Comparison of ENCODE assay signal across 1 cellular context in genomic region chr1:89938171-89939055, GRCh38.
TF ChIP-seq lines count a peak whose summit lies in the region.

No MANE protein-coding gene starts in this region.

TF ChIP-seq in K562, 482 proteins besides CTCF, POLR2A, EP300 and RAD21 (continued from another document and continues in another):
- no peak for TF ChIP-seq ZNF280A (IDR thresholded peaks at IDR 0.05; ENCODE audit: low read depth, partially characterized antibody)
- no peak for TF ChIP-seq NCOR1 (IDR thresholded peaks at IDR 0.05)
- 0 out of 2 replicates have a peak, but pooled peaks have one; percentile 10 for TF ChIP-seq ETV1 (tag; conservative IDR thresholded peaks at IDR 0.05; ENCODE audit: low read depth)
- no peak for TF ChIP-seq ILF3 (IDR thresholded peaks at IDR 0.05; ENCODE audit: borderline replicate concordance)
- no peak for TF ChIP-seq THAP12 (CRISPR knock-in tag; IDR thresholded peaks at IDR 0.05)
- peak; percentile 39 for TF ChIP-seq PKNOX1 (IDR thresholded peaks at IDR 0.05)
- 0 out of 2 replicates have a peak, but pooled peaks have one; percentile 49 for TF ChIP-seq EHMT2 (IDR thresholded peaks at IDR 0.05)
- TF ChIP-seq NUFIP1 (IDR thresholded peaks at IDR 0.05; ENCODE audit: partially characterized antibody): no peak
- no peak for TF ChIP-seq ARID4B (CRISPR knock-in tag; IDR thresholded peaks at IDR 0.05)
- peak; percentile 28; the same call in 1 of the 2 replicates for TF ChIP-seq ZBTB2 (IDR thresholded peaks at IDR 0.05)
- no peak for TF ChIP-seq SMARCB1 (IDR thresholded peaks at IDR 0.05; ENCODE audit: insufficient read length, low read depth)
- TF ChIP-seq NFE2 (IDR thresholded peaks at IDR 0.05; ENCODE audit: low read depth): peak; percentile 97
- no peak for TF ChIP-seq MEF2D (tag; conservative IDR thresholded peaks at IDR 0.05; ENCODE audit: low read depth)
- TF ChIP-seq ELK1 (CRISPR knock-in tag; IDR thresholded peaks at IDR 0.05): no peak
- TF ChIP-seq ZNF717 (CRISPR knock-in tag; IDR thresholded peaks at IDR 0.05): no peak
- peak; percentile 97 for TF ChIP-seq MAFK (IDR thresholded peaks at IDR 0.05; ENCODE audit: low read length)
- TF ChIP-seq ZBTB7A (IDR thresholded peaks at IDR 0.05; ENCODE audit: borderline replicate concordance, control insufficient read depth, low read depth, low read length): no peak
- 0 out of 2 replicates have a peak, but pooled peaks have one; percentile 27 for TF ChIP-seq ATF4 (CRISPR knock-in tag; IDR thresholded peaks at IDR 0.05)
- no peak for TF ChIP-seq TCF3 (CRISPR knock-in tag; IDR thresholded peaks at IDR 0.05)
- no peak for TF ChIP-seq HNRNPK (IDR thresholded peaks at IDR 0.05; ENCODE audit: low read depth, low read length, poor library complexity, severe bottlenecking)
- TF ChIP-seq STAT6 (CRISPR knock-in tag; IDR thresholded peaks at IDR 0.05): no peak
- 0 out of 2 replicates have a peak, but pooled peaks have one; percentile 19 for TF ChIP-seq GATAD2A (IDR thresholded peaks at IDR 0.05)
- peak; percentile 48; the same call in 1 of the 2 replicates for TF ChIP-seq JUND (IDR thresholded peaks at IDR 0.05; ENCODE audit: borderline replicate concordance, low read depth, low read length)
- peak; percentile 26; the same call in 2 of the 3 replicates for TF ChIP-seq JUND (tag; IDR thresholded peaks at IDR 0.05; ENCODE audit: borderline replicate concordance, low read depth, low read length)
- TF ChIP-seq SOX6 (IDR thresholded peaks at IDR 0.05): peak; percentile 30; the same call in 1 of the 2 replicates
- no peak for TF ChIP-seq FOXO4 (CRISPR knock-in tag; IDR thresholded peaks at IDR 0.05)
- no peak for TF ChIP-seq SMAD4 (CRISPR knock-in tag; conservative IDR thresholded peaks at IDR 0.05)
- peak; percentile 73 for TF ChIP-seq DPF2 (IDR thresholded peaks at IDR 0.05)
- peak; percentile 72 for TF ChIP-seq MEIS2 (IDR thresholded peaks at IDR 0.05; ENCODE audit: partially characterized antibody)
- TF ChIP-seq ZNF23 (CRISPR knock-in tag; IDR thresholded peaks at IDR 0.05): no peak
- no peak for TF ChIP-seq IRF9 (tag; IDR thresholded peaks at IDR 0.05)
- no peak for TF ChIP-seq THRB (CRISPR knock-in tag; conservative IDR thresholded peaks at IDR 0.05)
- TF ChIP-seq FOXM1 (IDR thresholded peaks at IDR 0.05; ENCODE audit: low read depth): peak; percentile 50; the same call in 1 of the 2 replicates
- no peak for TF ChIP-seq FOXM1 (CRISPR knock-in tag; IDR thresholded peaks at IDR 0.05; ENCODE audit: low read depth)
